Comparison of ENCODE assay signal across 16 cellular contexts in the genomic region with DNA sequence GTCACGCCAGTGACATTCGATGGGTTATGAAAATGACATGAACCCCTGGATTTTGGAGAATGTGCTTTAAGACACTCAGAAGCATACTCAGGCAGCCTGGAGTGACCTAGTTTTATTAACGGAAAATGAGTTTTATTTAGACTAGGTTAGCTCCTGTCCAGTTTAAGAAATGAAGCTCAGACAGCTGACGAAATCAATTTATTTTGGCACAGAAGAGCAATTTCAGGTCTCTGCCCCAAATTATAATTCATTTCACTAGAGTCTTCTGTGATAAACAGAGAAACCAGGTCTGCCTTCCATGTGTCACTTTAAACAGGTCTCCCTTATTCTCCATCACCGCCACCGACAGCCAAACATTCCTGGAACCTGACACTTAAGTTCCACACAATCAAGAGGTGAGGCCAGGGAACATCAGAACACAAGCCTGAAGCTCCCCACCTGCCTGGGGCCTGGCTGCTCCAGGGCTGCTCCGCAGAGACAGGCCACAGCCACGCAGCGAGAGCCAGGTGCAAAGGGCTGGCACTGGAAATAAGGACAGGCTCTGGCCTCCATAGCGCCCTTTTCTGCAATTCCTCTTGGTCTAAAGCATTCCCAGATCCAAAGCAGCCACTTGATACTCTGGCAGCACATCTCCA. TPM values are rescaled to one million over a fixed set of nuclear protein-coding genes. Genes with fewer than 3 reads are reported as not detected.
DNase-seq lines count a peak whose midpoint lies in the region; ATAC-seq and TF ChIP-seq lines count a peak whose summit lies in the region.
"Had no signal": no experiment of that assay in that cellular context is flagged by ENCODE, and none has a peak within 500 bp of the region (broad histone marks: within the 10 kb centered on the region; RNA-seq: fewer than 3 reads in every experiment).

No MANE protein-coding gene starts in this region.

- H2AFZ ChIP-seq in GM23338 (no peak overlapping the region), neural progenitor cell (replicated peaks) (no peak overlapping the region), mesenchymal stem cell (ENCODE audit: low read depth, low read length) (no peak overlapping the region)
- H2AFZ ChIP-seq: hepatocyte had no signal

- H2BK15ac ChIP-seq in mesenchymal stem cell (ENCODE audit: low read depth, poor library complexity, severe bottlenecking) = no peak overlapping the region

- H3K9me3 ChIP-seq in neural progenitor cell (ENCODE audit: low read depth) (no peaks in the 10 kb centered on the region), mesenchymal stem cell (ENCODE audit: control insufficient read depth, low read length) (no peaks in the 10 kb centered on the region)
- H3K9me3 ChIP-seq: ovary, vagina had no signal

- no peak overlapping the region for H3K4ac ChIP-seq in mesenchymal stem cell (ENCODE audit: low read depth in 1 of 2, low read length in 2 of 2)

- no peaks in the 10 kb centered on the region for H3K36me3 ChIP-seq in GM23338 (ENCODE audit: insufficient read depth)
- no peaks in the 10 kb centered on the region for H3K36me3 ChIP-seq in neural progenitor cell
- H3K36me3 ChIP-seq in mesenchymal stem cell (ENCODE audit: control insufficient read depth in 1 of 2, insufficient read depth in 2 of 2, low read depth in 1 of 2, low read length in 2 of 2) = peaks cover 17 to 32% of the 10 kb centered on the region in 2 experiments
- H3K36me3 ChIP-seq: ovary had no signal

- H2BK5ac ChIP-seq in mesenchymal stem cell (ENCODE audit: low read depth, low read length, poor library complexity, severe bottlenecking) = no peak overlapping the region

- WGBS in mesenchymal stem cell = 96% methylated on average over 10 of the region's 10 CpGs

- no peak overlapping the region for H3K14ac ChIP-seq in mesenchymal stem cell (ENCODE audit: low read length in 2 of 2)

- H3K4me3 Mint-ChIP-seq in GM23338 = no peak overlapping the region
- H3K4me3 Mint-ChIP-seq in central memory CD8-positive, alpha-beta T cell = no peak overlapping the region
- H3K4me3 Mint-ChIP-seq in neural progenitor cell = no peak overlapping the region
- H3K4me3 Mint-ChIP-seq: activated naive CD4-positive, alpha-beta T cell treated with anti-CD3 and anti-CD28 coated beads for 36 hours; stimulated activated naive CD8-positive, alpha-beta T cell treated with anti-CD3 and anti-CD28 coated beads, Interleukin-15, amount 100 ng/mL, for 72 hours had no signal

- H3K4me2 ChIP-seq in GM23338 (no peak overlapping the region), neural progenitor cell (peak overlapping the region; percentile 7), mesenchymal stem cell (ENCODE audit: low read length, poor library complexity, severe bottlenecking) (no peak overlapping the region)
- H3K4me2 ChIP-seq: hepatocyte had no signal

- H2BK12ac ChIP-seq in mesenchymal stem cell (ENCODE audit: low read length in 2 of 2) = no peak overlapping the region

- H3K4me1 ChIP-seq in GM23338 (ENCODE audit: insufficient read depth) (peaks cover 59% of the 10 kb centered on the region), neural progenitor cell (peaks cover 28% of the 10 kb centered on the region), mesenchymal stem cell (ENCODE audit: control insufficient read depth, insufficient read depth, low read depth, low read length) (peaks cover 38% of the 10 kb centered on the region)

- H4K20me1 ChIP-seq in GM23338 (replicated peaks; ENCODE audit: insufficient read depth) (peaks cover 26% of the 10 kb centered on the region), neural progenitor cell (ENCODE audit: low read depth) (peaks cover 66% of the 10 kb centered on the region)

- H3K4me3 ChIP-seq in GM23338 = no peak overlapping the region
- no peak overlapping the region for H3K4me3 ChIP-seq in neural progenitor cell
- no peak overlapping the region for H3K4me3 ChIP-seq in mesenchymal stem cell (ENCODE audit: insufficient read depth in 1 of 2, low read depth in 1 of 2, low read length in 2 of 2)
- H3K4me3 ChIP-seq: hepatocyte, ovary, vagina had no signal

- no peaks in the 10 kb centered on the region for H3K9me2 ChIP-seq in GM23338 (ENCODE audit: insufficient read depth)

- intact Hi-C loops in sciatic nerve (cut with DNase I) = no loop called here

- H3K27me3 Mint-ChIP-seq in GM23338 (ENCODE audit: insufficient read depth, low read depth, poor library complexity) (peaks cover 7% of the 10 kb centered on the region), neural progenitor cell (ENCODE audit: insufficient read depth, low read depth) (peaks cover 2% of the 10 kb centered on the region)
- no peaks in the 10 kb centered on the region for H3K27me3 Mint-ChIP-seq in central memory CD8-positive, alpha-beta T cell
- H3K27me3 Mint-ChIP-seq: stimulated activated naive CD8-positive, alpha-beta T cell treated with anti-CD3 and anti-CD28 coated beads, Interleukin-15, amount 100 ng/mL, for 72 hours had no signal

- no peak overlapping the region for H4K91ac ChIP-seq in mesenchymal stem cell (ENCODE audit: low read length)

- H3K27me3 ChIP-seq in GM23338 (ENCODE audit: insufficient read depth) (no peaks in the 10 kb centered on the region), neural progenitor cell (no peaks in the 10 kb centered on the region), mesenchymal stem cell (ENCODE audit: control insufficient read depth in 1 of 2, insufficient read depth in 1 of 2, low read length in 2 of 2) (no peaks in the 10 kb centered on the region)
- H3K27me3 ChIP-seq: hepatocyte, ovary, vagina had no signal

- peaks cover 72% of the 10 kb centered on the region for H3K79me2 ChIP-seq in GM23338 (replicated peaks; ENCODE audit: insufficient read depth)
- peaks cover 45% of the 10 kb centered on the region for H3K79me2 ChIP-seq in neural progenitor cell (ENCODE audit: low read depth)
- H3K79me2 ChIP-seq: hepatocyte had no signal

- H3K27ac Mint-ChIP-seq in GM23338 = no peak overlapping the region
- peak overlapping the region; percentile 44 for H3K27ac Mint-ChIP-seq in central memory CD8-positive, alpha-beta T cell (ENCODE audit: low read depth)
- H3K27ac Mint-ChIP-seq in neural progenitor cell = no peak overlapping the region
- H3K27ac Mint-ChIP-seq: activated naive CD4-positive, alpha-beta T cell treated with anti-CD3 and anti-CD28 coated beads for 36 hours had no signal

- TF ChIP-seq CTCF in GM23338 (conservative IDR thresholded peaks at IDR 0.05; ENCODE audit: low read depth in 2 of 2) = no peak
- TF ChIP-seq CTCF in neural progenitor cell (IDR thresholded peaks at IDR 0.05) = no peak

- peak; percentile 50 for DNase-seq in GM23338 (ENCODE audit: low spot score)
- peak; percentile 23 for DNase-seq in NCI-H2196 (lab: John Stamatoyannopoulos, UW; ENCODE audit: unreplicated experiment)
- no peak for DNase-seq in central memory CD8-positive, alpha-beta T cell (ENCODE audit: low spot score in 2 of 2)
- no peak for DNase-seq in neural progenitor cell (ENCODE audit: low spot score)
- DNase-seq in mesenchymal stem cell = no peak
- DNase-seq in NOMO-1 treated with dmso at 0.1 percent for 144 hours (lab: John Stamatoyannopoulos, UW; ENCODE audit: unreplicated experiment) = no peak
- no peak for DNase-seq in sciatic nerve (ENCODE audit: low spot score)
- DNase-seq: activated naive CD4-positive, alpha-beta T cell treated with anti-CD3 and anti-CD28 coated beads for 36 hours; midbrain; NCI-H526 treated with DMSO at 0.1 percent for 48 hours; ovary; stimulated activated naive CD8-positive, alpha-beta T cell treated with anti-CD3 and anti-CD28 coated beads, Interleukin-15, amount 100 ng/mL, for 72 hours had no signal

- H3K27ac ChIP-seq in GM23338 (ENCODE audit: low read depth) = peak overlapping the region; percentile 40; the same call in 1 of the 2 replicates
- H3K27ac ChIP-seq in neural progenitor cell = no peak overlapping the region
- H3K27ac ChIP-seq in mesenchymal stem cell (ENCODE audit: low read length, poor library complexity, severe bottlenecking) = no peak overlapping the region
- H3K27ac ChIP-seq: hepatocyte, ovary, RWPE1, vagina had no signal

- H2AK5ac ChIP-seq in mesenchymal stem cell (ENCODE audit: low read length, severe bottlenecking) = no peak overlapping the region

- no peak overlapping the region for H3K23ac ChIP-seq in mesenchymal stem cell (ENCODE audit: low read length in 2 of 2)

- H3K9ac ChIP-seq in neural progenitor cell = no peak overlapping the region
- no peak overlapping the region for H3K9ac ChIP-seq in mesenchymal stem cell (ENCODE audit: low read length)

- H3K36me3 Mint-ChIP-seq in GM23338 (ENCODE audit: low read depth) (peaks cover 23% of the 10 kb centered on the region), neural progenitor cell (peaks cover 10% of the 10 kb centered on the region)
- H3K36me3 Mint-ChIP-seq in central memory CD8-positive, alpha-beta T cell (ENCODE audit: insufficient read depth) = peaks cover 21% of the 10 kb centered on the region

- ATAC-seq in GM23338 (peak; percentile 38), GM21526 (IDR thresholded peaks at IDR 0.05; ENCODE audit: low FRiP score, unreplicated experiment) (no peak), sciatic nerve (no peak)
- no peak for ATAC-seq in central memory CD8-positive, alpha-beta T cell (replicated peaks; ENCODE audit: extremely low read depth, poor library complexity, severe bottlenecking)
- ATAC-seq: stimulated activated naive CD8-positive, alpha-beta T cell treated with anti-CD3 and anti-CD28 coated beads, Interleukin-15, amount 100 ng/mL, for 72 hours had no signal

- H3F3A ChIP-seq in GM23338 (replicated peaks; ENCODE audit: low read depth) (no peaks in the 10 kb centered on the region), neural progenitor cell (ENCODE audit: low read depth) (peaks cover 12% of the 10 kb centered on the region)

- H3K79me1 ChIP-seq in mesenchymal stem cell (replicated peaks; ENCODE audit: low read length, poor library complexity, severe bottlenecking) = peaks cover 32% of the 10 kb centered on the region

- H3K4me1 Mint-ChIP-seq in GM23338 (peaks cover 71% of the 10 kb centered on the region), neural progenitor cell (peaks cover 33% of the 10 kb centered on the region)
- peaks cover 78% of the 10 kb centered on the region for H3K4me1 Mint-ChIP-seq in central memory CD8-positive, alpha-beta T cell

- H3K18ac ChIP-seq in mesenchymal stem cell (ENCODE audit: low read depth in 1 of 2, low read length in 2 of 2) = peak overlapping the region in 1 of 2 experiments; percentile 21

- no peak overlapping the region for H2BK120ac ChIP-seq in mesenchymal stem cell (ENCODE audit: low read depth, low read length)

- no peaks in the 10 kb centered on the region for H3K9me3 Mint-ChIP-seq in GM23338
- no peaks in the 10 kb centered on the region for H3K9me3 Mint-ChIP-seq in central memory CD8-positive, alpha-beta T cell
- H3K9me3 Mint-ChIP-seq in neural progenitor cell = no peaks in the 10 kb centered on the region
- H3K9me3 Mint-ChIP-seq: activated naive CD4-positive, alpha-beta T cell treated with anti-CD3 and anti-CD28 coated beads for 36 hours; stimulated activated naive CD8-positive, alpha-beta T cell treated with anti-CD3 and anti-CD28 coated beads, Interleukin-15, amount 100 ng/mL, for 72 hours had no signal

- H4K8ac ChIP-seq in mesenchymal stem cell (ENCODE audit: low read length) = no peak overlapping the region

RNA-seq across cellular contexts. Expression of gene VOPP1, which starts 49.9 kb away (rescaled TPM):
- 71.0 and 73.7 TPM in 2 replicates for total RNA-seq in GM23338 (2014; rRNA removed; shearing (Covaris generic))
- 26.2 and 28.2 TPM in 2 replicates for polyA plus RNA-seq in GM23338 (2016; fragmentation: Nextera tagmentation; extraction: Ambion mirVana)
- 46.6 and 55.9 TPM in 2 replicates for total RNA-seq in neural progenitor cell (ENCODE audit: low replicate concordance)
- polyA plus RNA-seq in mesenchymal stem cell (2013, experiment 1 of 2) = 37.0 TPM
- polyA plus RNA-seq in mesenchymal stem cell (2013, experiment 2 of 2) = 37.8 TPM
- 66.2 TPM for total RNA-seq in sciatic nerve

Comparison
In these comparisons a context has a peak if more than half of its experiments do, and no peak if none do; other contexts are left out.
1. DNase-seq: peak in GM23338 (single experiment) and NCI-H2196 (single experiment); none in central memory CD8-positive, alpha-beta T cell (0 of 2), neural progenitor cell (single experiment), mesenchymal stem cell (single experiment), NOMO-1 treated with dmso at 0.1 percent for 144 hours (single experiment) and sciatic nerve (single experiment).